ENCODE assay signal across 28 cellular contexts in the genomic region with DNA sequence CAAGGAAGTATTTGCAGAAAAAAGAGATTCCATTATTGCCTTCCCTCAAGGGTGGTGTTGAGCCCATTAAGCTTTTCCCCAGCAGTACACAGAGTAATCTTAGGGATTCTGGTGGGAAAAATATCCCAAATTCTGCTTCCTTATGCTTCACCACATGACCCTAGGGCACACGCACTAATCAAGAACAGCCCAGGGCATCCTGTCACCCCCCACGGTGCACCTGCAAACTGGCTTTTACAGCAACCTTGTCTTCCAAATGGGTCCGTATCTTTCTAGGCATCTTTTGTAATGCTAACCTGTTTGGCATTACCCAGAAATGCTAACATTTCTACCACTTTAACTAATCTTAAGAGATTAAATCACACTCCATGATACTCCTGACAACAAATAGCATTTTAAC. TPM values are rescaled to one million over a fixed set of nuclear protein-coding genes. Genes with fewer than 3 reads are reported as not detected.
"Had no signal": no experiment of that assay in that cellular context is flagged by ENCODE, and none has a peak within 500 bp of the region (broad histone marks: within the 10 kb centered on the region; RNA-seq: fewer than 3 reads in every experiment).

No MANE protein-coding gene starts in this region.

- H3K27me3 ChIP-seq: hepatocyte, pancreas had no signal

- H3K27ac Mint-ChIP-seq: activated CD4-positive, alpha-beta T cell treated with anti-CD3 and anti-CD28 coated beads, Interleukin-2, amount 10 ng/mL, durations not matched to agents 24 days and 14 days; activated CD8-positive, alpha-beta memory T cell treated with anti-CD3 and anti-CD28 coated beads, Interleukin-2, amount 10 ng/mL, durations not matched to agents 7 days and 5 days; activated CD8-positive, alpha-beta T cell treated with anti-CD3 and anti-CD28 coated beads for 36 hours; activated naive CD4-positive, alpha-beta T cell treated with anti-CD3 and anti-CD28 coated beads, Interleukin-2, amount 10 ng/mL, durations not matched to agents 7 days and 5 days; memory B cell; stimulated activated naive CD8-positive, alpha-beta T cell treated with anti-CD3 and anti-CD28 coated beads, Interleukin-15, amount 100 ng/mL, for 72 hours had no signal

- DNase-seq: activated CD4-positive, alpha-beta T cell treated with anti-CD3 and anti-CD28 coated beads, Interleukin-2, amount 10 ng/mL, durations not matched to agents 24 days and 14 days; activated CD8-positive, alpha-beta memory T cell treated with anti-CD3 and anti-CD28 coated beads, Interleukin-2, amount 10 ng/mL, durations not matched to agents 7 days and 5 days; activated CD8-positive, alpha-beta T cell treated with anti-CD3 and anti-CD28 coated beads for 36 hours; activated effector memory CD4-positive, alpha-beta T cell treated with anti-CD3 and anti-CD28 coated beads, Interleukin-2, amount 50 U/mL, for 16 hours; activated naive CD4-positive, alpha-beta T cell treated with anti-CD3 and anti-CD28 coated beads, Interleukin-2, amount 10 ng/mL, durations not matched to agents 7 days and 5 days; activated T-cell treated with anti-CD3 and anti-CD28 coated beads for 4 hours; amygdala; cerebellar nuclear complex; cortex of kidney; erythroblast; foreskin keratinocyte; left cardiac atrium; pancreas; psoas muscle; right cardiac atrium; stimulated activated CD4-positive, alpha-beta T cell treated with anti-CD3 and anti-CD28 coated beads, Interleukin-12 subunit alpha, Interleukin-12 subunit beta, amount 100 ng/mL, for 4 hours; stimulated activated naive CD8-positive, alpha-beta T cell treated with anti-CD3 and anti-CD28 coated beads, Interleukin-15, amount 100 ng/mL, for 72 hours; T-helper 9 cell had no signal

- H3K9me3 Mint-ChIP-seq: activated CD4-positive, alpha-beta T cell treated with anti-CD3 and anti-CD28 coated beads, Interleukin-2, amount 10 ng/mL, durations not matched to agents 24 days and 14 days; activated CD8-positive, alpha-beta T cell treated with anti-CD3 and anti-CD28 coated beads for 36 hours; activated naive CD4-positive, alpha-beta T cell treated with anti-CD3 and anti-CD28 coated beads, Interleukin-2, amount 10 ng/mL, durations not matched to agents 7 days and 5 days; memory B cell; stimulated activated naive CD8-positive, alpha-beta T cell treated with anti-CD3 and anti-CD28 coated beads, Interleukin-15, amount 100 ng/mL, for 72 hours had no signal

- H3K36me3 ChIP-seq: pancreas, tibial nerve had no signal

- H3K4me1 ChIP-seq: foreskin keratinocyte, pancreas, psoas muscle, tibial nerve had no signal

- H3K4me3 ChIP-seq: hepatocyte, pancreas, psoas muscle, tibial nerve had no signal

- H3K36me3 Mint-ChIP-seq: activated naive CD4-positive, alpha-beta T cell treated with anti-CD3 and anti-CD28 coated beads, Interleukin-2, amount 10 ng/mL, durations not matched to agents 7 days and 5 days; memory B cell had no signal

- H3K4me1 Mint-ChIP-seq: activated naive CD4-positive, alpha-beta T cell treated with anti-CD3 and anti-CD28 coated beads, Interleukin-2, amount 10 ng/mL, durations not matched to agents 7 days and 5 days; memory B cell had no signal

- ATAC-seq: activated CD8-positive, alpha-beta memory T cell treated with anti-CD3 and anti-CD28 coated beads, Interleukin-2, amount 10 ng/mL, durations not matched to agents 7 days and 5 days; activated CD8-positive, alpha-beta T cell treated with anti-CD3 and anti-CD28 coated beads for 36 hours; foreskin keratinocyte; left cardiac atrium; pancreas; psoas muscle; right cardiac atrium; stimulated activated naive CD8-positive, alpha-beta T cell treated with anti-CD3 and anti-CD28 coated beads, Interleukin-15, amount 100 ng/mL, for 72 hours had no signal

- H3K9me3 ChIP-seq: pancreas, psoas muscle, tibial nerve had no signal

- H3K4me3 Mint-ChIP-seq: activated CD4-positive, alpha-beta T cell treated with anti-CD3 and anti-CD28 coated beads, Interleukin-2, amount 10 ng/mL, durations not matched to agents 24 days and 14 days; activated CD8-positive, alpha-beta memory T cell treated with anti-CD3 and anti-CD28 coated beads, Interleukin-2, amount 10 ng/mL, durations not matched to agents 7 days and 5 days; activated CD8-positive, alpha-beta T cell treated with anti-CD3 and anti-CD28 coated beads for 36 hours; activated naive CD4-positive, alpha-beta T cell treated with anti-CD3 and anti-CD28 coated beads, Interleukin-2, amount 10 ng/mL, durations not matched to agents 7 days and 5 days; memory B cell; nephron; stimulated activated naive CD8-positive, alpha-beta T cell treated with anti-CD3 and anti-CD28 coated beads, Interleukin-15, amount 100 ng/mL, for 72 hours had no signal

- H3K27ac ChIP-seq: foreskin keratinocyte, hepatocyte, pancreas, psoas muscle, tibial nerve had no signal

RNA-seq across cellular contexts. Expression of a gene that starts 0.9 kb away (rescaled TPM):
- total RNA-seq: activated CD4-positive, alpha-beta T cell treated with anti-CD3 and anti-CD28 coated beads, Interleukin-2, amount 10 ng/mL, durations not matched to agents 24 days and 14 days; activated CD8-positive, alpha-beta memory T cell treated with anti-CD3 and anti-CD28 coated beads, Interleukin-2, amount 10 ng/mL, durations not matched to agents 7 days and 5 days; activated CD8-positive, alpha-beta T cell treated with anti-CD3 and anti-CD28 coated beads for 36 hours; foreskin keratinocyte; glomerular endothelial cell; hepatocyte; left cardiac atrium; lower leg skin; mononuclear cell; myocyte; pancreas; psoas muscle; right cardiac atrium; T-helper 1 cell treated with Interleukin-12 subunit alpha and Interleukin-12 subunit beta and Interleukin-4 antibody, amounts not matched to agents 30 ng/mL and 1 ng/mL, for 36 hours; tibial nerve; urinary bladder had no signal
- polyA plus RNA-seq: foreskin keratinocyte, hepatocyte, pancreas, psoas muscle, right cardiac atrium, urinary bladder had no signal
